27 cellular contexts compared by ENCODE assay signal in genomic region chr15:88215249-88215648, GRCh38. TPM values are rescaled to one million over a fixed set of nuclear protein-coding genes. Genes with fewer than 3 reads are reported as not detected.
"Had no signal": no experiment of that assay in that cellular context is flagged by ENCODE, and none has a peak within 500 bp of the region (broad histone marks: within the 10 kb centered on the region; RNA-seq: fewer than 3 reads in every experiment).

No MANE protein-coding gene starts in this region.

- H3K4me3 ChIP-seq: cardiac muscle cell, right lobe of liver, stomach, testis had no signal

- H3K27me3 Mint-ChIP-seq: activated CD4-positive, alpha-beta memory T cell treated with anti-CD3 and anti-CD28 coated beads, Interleukin-2, amount 10 ng/mL, durations not matched to agents 7 days and 5 days; activated CD4-positive, alpha-beta T cell treated with anti-CD3 and anti-CD28 coated beads, Interleukin-2, amount 10 ng/mL, durations not matched to agents 24 days and 14 days had no signal

- H3K36me3 ChIP-seq: cardiac muscle cell, right lobe of liver, stomach had no signal

- H3K27ac Mint-ChIP-seq: activated CD4-positive, alpha-beta memory T cell treated with anti-CD3 and anti-CD28 coated beads, Interleukin-2, amount 10 ng/mL, durations not matched to agents 7 days and 5 days; activated CD4-positive, alpha-beta T cell treated with anti-CD3 and anti-CD28 coated beads, Interleukin-2, amount 10 ng/mL, durations not matched to agents 24 days and 14 days; activated naive CD8-positive, alpha-beta T cell treated with anti-CD3 and anti-CD28 coated beads, Interleukin-2, amount 50 U/mL, for 24 hours; effector memory CD8-positive, alpha-beta T cell; nephron; stimulated activated memory B cell treated with anti-CD40 and anti-IgM and Interleukin-4, amounts not matched to agents 10 μg/mL and 1 μg/mL and 100 μg/mL, for 72 hours had no signal

- H3K4me3 Mint-ChIP-seq: activated CD4-positive, alpha-beta memory T cell treated with anti-CD3 and anti-CD28 coated beads, Interleukin-2, amount 10 ng/mL, durations not matched to agents 7 days and 5 days; activated CD4-positive, alpha-beta T cell treated with anti-CD3 and anti-CD28 coated beads, Interleukin-2, amount 10 ng/mL, durations not matched to agents 24 days and 14 days; activated naive CD8-positive, alpha-beta T cell treated with anti-CD3 and anti-CD28 coated beads, Interleukin-2, amount 50 U/mL, for 24 hours; effector memory CD8-positive, alpha-beta T cell; nephron; stimulated activated memory B cell treated with anti-CD40 and anti-IgM and Interleukin-4, amounts not matched to agents 10 μg/mL and 1 μg/mL and 100 μg/mL, for 72 hours had no signal

- H3K27me3 ChIP-seq: cardiac muscle cell, right lobe of liver, testis had no signal

- H3K4me1 Mint-ChIP-seq: activated CD4-positive, alpha-beta memory T cell treated with anti-CD3 and anti-CD28 coated beads, Interleukin-2, amount 10 ng/mL, durations not matched to agents 7 days and 5 days; activated CD4-positive, alpha-beta T cell treated with anti-CD3 and anti-CD28 coated beads, Interleukin-2, amount 10 ng/mL, durations not matched to agents 24 days and 14 days; activated naive CD8-positive, alpha-beta T cell treated with anti-CD3 and anti-CD28 coated beads, Interleukin-2, amount 50 U/mL, for 24 hours; nephron had no signal

- ATAC-seq: activated CD4-positive, CD25-positive, alpha-beta regulatory T cell treated with anti-CD3 and anti-CD28 coated beads, Interleukin-2, amount 50 U/mL, for 24 hours; activated naive CD8-positive, alpha-beta T cell treated with anti-CD3 and anti-CD28 coated beads, Interleukin-2, amount 50 U/mL, for 24 hours; effector memory CD8-positive, alpha-beta T cell; esophagus mucosa; left ventricle myocardium superior; right lobe of liver; stimulated activated memory B cell treated with anti-CD40 and anti-IgM and Interleukin-4, amounts not matched to agents 10 μg/mL and 1 μg/mL and 100 μg/mL, for 72 hours had no signal

- DNase-seq: activated CD4-positive, alpha-beta memory T cell treated with anti-CD3 and anti-CD28 coated beads, Interleukin-2, amount 10 ng/mL, durations not matched to agents 7 days and 5 days; activated CD4-positive, alpha-beta T cell treated with anti-CD3 and anti-CD28 coated beads, Interleukin-2, amount 10 ng/mL, durations not matched to agents 24 days and 14 days; activated gamma-delta T cell; activated naive CD4-positive, alpha-beta T cell treated with anti-CD3 and anti-CD28 coated beads, Interleukin-2, amount 50 U/mL, for 16 hours; activated naive CD8-positive, alpha-beta T cell treated with anti-CD3 and anti-CD28 coated beads, Interleukin-2, amount 50 U/mL, for 24 hours; activated T-cell treated with anti-CD3 and anti-CD28 coated beads for 4 hours; effector memory CD8-positive, alpha-beta T cell; foreskin melanocyte; glutamatergic neuron; left ventricle myocardium superior; mammary epithelial cell; right lobe of liver; small intestine; stimulated activated CD4-positive, alpha-beta T cell treated with anti-CD3 and anti-CD28 coated beads, Interleukin-15, amount 100 ng/mL, for 24 hours; stomach; T-helper 2 cell; testis; trophoblast cell had no signal

- H3K9me3 ChIP-seq: right lobe of liver, stomach, testis had no signal

- H3K36me3 Mint-ChIP-seq: stimulated activated memory B cell treated with anti-CD40 and anti-IgM and Interleukin-4, amounts not matched to agents 10 μg/mL and 1 μg/mL and 100 μg/mL, for 72 hours had no signal

- H3K9me3 Mint-ChIP-seq: activated CD4-positive, alpha-beta memory T cell treated with anti-CD3 and anti-CD28 coated beads, Interleukin-2, amount 10 ng/mL, durations not matched to agents 7 days and 5 days; activated CD4-positive, alpha-beta T cell treated with anti-CD3 and anti-CD28 coated beads, Interleukin-2, amount 10 ng/mL, durations not matched to agents 24 days and 14 days; activated naive CD8-positive, alpha-beta T cell treated with anti-CD3 and anti-CD28 coated beads, Interleukin-2, amount 50 U/mL, for 24 hours; effector memory CD8-positive, alpha-beta T cell had no signal

- H3K27ac ChIP-seq: cardiac muscle cell, parathyroid adenoma, right lobe of liver, stomach, testis had no signal

- H3K4me1 ChIP-seq: parathyroid adenoma, right lobe of liver, testis had no signal

RNA-seq across cellular contexts. Expression of gene NTRK3, which starts 41.3 kb away (rescaled TPM):
- total RNA-seq: activated CD4-positive, alpha-beta memory T cell treated with anti-CD3 and anti-CD28 coated beads, Interleukin-2, amount 10 ng/mL, durations not matched to agents 7 days and 5 days; dermis microvascular lymphatic vessel endothelial cell; endothelial cell of umbilical vein; mammary epithelial cell; pulmonary artery endothelial cell had no signal
